In genomic region chr9:69476797-69477196, GRCh38 we compare ENCODE assay signal across 1 cellular context.
A peak's percentile ranks its signal among the peaks of the same experiment; 100 is the strongest.
TF ChIP-seq lines count a peak whose summit lies in the region.

No MANE protein-coding gene starts in this region.

TF ChIP-seq in H1, 55 proteins besides CTCF, POLR2A, EP300 and RAD21:
- TF ChIP-seq EZH2 (IDR thresholded peaks at IDR 0.05; ENCODE audit: low read depth, low read length, severe bottlenecking) (no peak), TAF7 (optimal IDR thresholded peaks at IDR 0.05; ENCODE audit: borderline replicate concordance, low read depth, low read length) (no peak), TCF12 (IDR thresholded peaks at IDR 0.05; ENCODE audit: low read depth, low read length) (no peak), MAX (IDR thresholded peaks at IDR 0.05) (peak; percentile 60), SAP30 (IDR thresholded peaks at IDR 0.05; ENCODE audit: insufficient read depth, insufficient replicate concordance, low read length) (no peak), JUN (IDR thresholded peaks at IDR 0.05; ENCODE audit: low read depth, low read length) (no peak), MAFK (IDR thresholded peaks at IDR 0.05; ENCODE audit: low read depth, low read length) (no peak), TAF1 (IDR thresholded peaks at IDR 0.05; ENCODE audit: low read depth, low read length) (no peak), ASH2L (IDR thresholded peaks at IDR 0.05; ENCODE audit: low read length) (no peak), SP2 (IDR thresholded peaks at IDR 0.05; ENCODE audit: low read length) (no peak), YY1 (IDR thresholded peaks at IDR 0.05; ENCODE audit: low read depth, low read length) (peak; percentile 67; the same call in 1 of the 2 replicates), NANOG (IDR thresholded peaks at IDR 0.05; ENCODE audit: insufficient read depth, low read depth, low read length, poor library complexity, severe bottlenecking) (peak; percentile 22), BCL11A (IDR thresholded peaks at IDR 0.05; ENCODE audit: low read depth in 2 of 2, low read length in 2 of 2) (no peak), RXRA (IDR thresholded peaks at IDR 0.05; ENCODE audit: insufficient read depth, low read depth, low read length) (no peak), KDM1A (IDR thresholded peaks at IDR 0.05; ENCODE audit: borderline replicate concordance, low read length) (no peak), CEBPB (IDR thresholded peaks at IDR 0.05; ENCODE audit: low read depth, low read length) (no peak), BACH1 (IDR thresholded peaks at IDR 0.05; ENCODE audit: low read length) (no peak), POU5F1 (IDR thresholded peaks at IDR 0.05; ENCODE audit: low read depth, low read length) (no peak), GTF2F1 (IDR thresholded peaks at IDR 0.05; ENCODE audit: borderline replicate concordance, low read depth, low read length) (no peak), USF2 (IDR thresholded peaks at IDR 0.05; ENCODE audit: low read length) (no peak), CTBP2 (IDR thresholded peaks at IDR 0.05; ENCODE audit: borderline replicate concordance, insufficient read depth, insufficient read length, low read length) (no peak)
